Comparison of ENCODE assay signal across 22 cellular contexts in genomic region chrX:68454476-68455150, GRCh38.
"Had no signal": no experiment of that assay in that cellular context is flagged by ENCODE, and none has a peak within 500 bp of the region (broad histone marks: within the 10 kb centered on the region; RNA-seq: fewer than 3 reads in every experiment).

No MANE protein-coding gene starts in this region.

- H3K27ac Mint-ChIP-seq: activated B cell treated with CpG ODN at 0.5 μM for 24 hours; activated CD8-positive, alpha-beta T cell treated with anti-CD3 and anti-CD28 coated beads for 36 hours; activated T-helper 2 cell treated with anti-CD3 and anti-CD28 coated beads, Interferon-gamma antibody, Interleukin-2, Interleukin-4, amounts not matched to agents 10 μg/mL and 5 μg/mL and 100 μg/mL, durations not matched to agents 14 hours and 24 hours and 36 hours; brain; naive B cell; neural progenitor cell had no signal

- H3K4me1 ChIP-seq: foreskin keratinocyte, left ventricle myocardium inferior, neural progenitor cell, tibial nerve, uterus had no signal

- H3K4me3 Mint-ChIP-seq: activated B cell treated with CpG ODN at 0.5 μM for 24 hours; activated CD8-positive, alpha-beta T cell treated with anti-CD3 and anti-CD28 coated beads for 36 hours; brain; naive B cell; neural progenitor cell had no signal

- DNase-seq: activated B cell treated with CpG ODN at 0.5 μM for 24 hours; activated CD4-positive, alpha-beta T cell treated with anti-CD3 and anti-CD28 coated beads for 4 hours; activated CD8-positive, alpha-beta T cell treated with anti-CD3 and anti-CD28 coated beads for 36 hours; activated naive CD4-positive, alpha-beta T cell treated with Interleukin-2 at 50 U/mL for 16 hours; activated T-cell treated with anti-CD3 and anti-CD28 coated beads, Interleukin-2, amount 50 U/mL, for 1 hour; caudate nucleus; dorsolateral prefrontal cortex; foreskin keratinocyte; glutamatergic neuron; left ventricle myocardium inferior; naive B cell; ovary; stimulated activated naive CD4-positive, alpha-beta T cell treated with Interleukin-2 at 50 U/mL for 16 hours; substantia nigra; uterus had no signal

- ATAC-seq: activated CD8-positive, alpha-beta T cell treated with anti-CD3 and anti-CD28 coated beads for 36 hours; foreskin keratinocyte; sciatic nerve had no signal

- H3K27ac ChIP-seq: dorsolateral prefrontal cortex, epithelial cell of prostate, foreskin keratinocyte, left ventricle myocardium inferior, neural progenitor cell, ovary, tibial nerve, uterus had no signal

- H3K4me1 Mint-ChIP-seq: activated B cell treated with CpG ODN at 0.5 μM for 24 hours, brain, naive B cell, neural progenitor cell had no signal

- H3K9me3 ChIP-seq: left ventricle myocardium inferior, ovary, tibial nerve, uterus had no signal

- H3K4me3 ChIP-seq: dorsolateral prefrontal cortex, left ventricle myocardium inferior, neural progenitor cell, ovary, smooth muscle cell, tibial nerve, uterus had no signal

- H3K4me2 ChIP-seq: neural progenitor cell, smooth muscle cell had no signal

- H3K36me3 ChIP-seq: left ventricle myocardium inferior, neural progenitor cell, ovary, tibial nerve, uterus had no signal

- H3K9me3 Mint-ChIP-seq: activated B cell treated with CpG ODN at 0.5 μM for 24 hours; activated CD8-positive, alpha-beta T cell treated with anti-CD3 and anti-CD28 coated beads for 36 hours; activated T-helper 2 cell treated with anti-CD3 and anti-CD28 coated beads, Interferon-gamma antibody, Interleukin-2, Interleukin-4, amounts not matched to agents 10 μg/mL and 5 μg/mL and 100 μg/mL, durations not matched to agents 14 hours and 24 hours and 36 hours; brain; neural progenitor cell had no signal

- H3K36me3 Mint-ChIP-seq: brain, naive B cell, neural progenitor cell had no signal

- H3K27me3 Mint-ChIP-seq: activated B cell treated with CpG ODN at 0.5 μM for 24 hours; activated CD8-positive, alpha-beta T cell treated with anti-CD3 and anti-CD28 coated beads for 36 hours; brain; naive B cell had no signal
